15 cellular contexts compared by ENCODE assay signal in genomic region chr15:100722551-100723322, GRCh38.
DNase-seq lines count a peak whose midpoint lies in the region; ATAC-seq, FAIRE-seq and TF ChIP-seq lines count a peak whose summit lies in the region.
"Had no signal": no experiment of that assay in that cellular context is flagged by ENCODE, and none has a peak within 500 bp of the region (broad histone marks: within the 10 kb centered on the region; RNA-seq: fewer than 3 reads in every experiment).

No MANE protein-coding gene starts in this region.

- H4K20me1 ChIP-seq in HCT116 (ENCODE audit: insufficient read depth) = no peaks in the 10 kb centered on the region
- H4K20me1 ChIP-seq in astrocyte (ENCODE audit: insufficient read depth, low read length) = no peaks in the 10 kb centered on the region

- H3K4me3 Mint-ChIP-seq in astrocyte (ENCODE audit: unreplicated experiment) = no peak overlapping the region
- H3K4me3 Mint-ChIP-seq: activated B cell treated with CpG ODN at 0.5 μM for 24 hours had no signal

- ATAC-seq in HCT116 (no peak), thoracic aorta (ENCODE audit: insufficient number of reproducible peaks, low FRiP score, low read depth) (no peak), GM18870 (IDR thresholded peaks at IDR 0.05; ENCODE audit: unreplicated experiment) (no peak), GM21423 (IDR thresholded peaks at IDR 0.05; ENCODE audit: unreplicated experiment) (no peak)
- no peak for ATAC-seq in activated CD4-positive, CD25-positive, alpha-beta regulatory T cell treated with anti-CD3 and anti-CD28 coated beads, Interleukin-2, amount 50 U/mL, for 24 hours

- TSS peak; percentile 92 for BruUV-seq in HCT116 (replicated peaks; lab: Mats Ljungman, UMichigan)

- 91 to 93% methylated on average over 3 of the region's 3 CpGs for WGBS in mesodermal cell (ENCODE audit: insufficient coverage in 2 of 2), 2 experiments

- peaks cover 57% of the 10 kb centered on the region for H3K4me1 Mint-ChIP-seq in astrocyte (ENCODE audit: low read depth, unreplicated experiment)
- H3K4me1 Mint-ChIP-seq: activated B cell treated with CpG ODN at 0.5 μM for 24 hours had no signal

- intact Hi-C loops in HCT116 (cut with micrococcal nuclease) = loop anchor here (5.0 kb wide), 1 partner anchor 150 kb away; no protein-coding TSS in a partner anchor

- CTCF ChIA-PET in HCT116 (lab: Charles Lee) = interaction anchor here (1.8 kb wide), 1 partner anchor 150 kb away, joined by 8 read pairs; no protein-coding TSS in a partner anchor

- H3K79me2 ChIP-seq in HCT116 (ENCODE audit: insufficient read depth, low read length) = no peaks in the 10 kb centered on the region
- no peaks in the 10 kb centered on the region for H3K79me2 ChIP-seq in astrocyte (ENCODE audit: insufficient read depth, low read length)

- H3K36me3 ChIP-seq in HCT116 (ENCODE audit: control insufficient read depth in 1 of 2, insufficient read depth in 2 of 2, low read length in 2 of 2) (no peaks in the 10 kb centered on the region), astrocyte (ENCODE audit: insufficient read depth, low read length) (no peaks in the 10 kb centered on the region), mesodermal cell (ENCODE audit: control insufficient read depth, insufficient read depth, low read length) (no peaks in the 10 kb centered on the region), thoracic aorta (no peaks in the 10 kb centered on the region)

- H3K4me3 ChIP-seq in HCT116 (replicated peaks in 1 of 2; ENCODE audit: low read depth in 1 of 2, low read length in 2 of 2) = peak overlapping the region in 1 of 2 experiments; percentile 6; a peak in 1 of 4 replicates
- H3K4me3 ChIP-seq in astrocyte (ENCODE audit: insufficient read depth, low read depth, low read length) = no peak overlapping the region
- no peak overlapping the region for H3K4me3 ChIP-seq in mesodermal cell (ENCODE audit: extremely low read depth, insufficient read depth, low read length, poor library complexity, severe bottlenecking)
- no peak overlapping the region for H3K4me3 ChIP-seq in thoracic aorta
- H3K4me3 ChIP-seq: lung had no signal

- peak overlapping the region; percentile 92 for H3K27ac Mint-ChIP-seq in astrocyte (ENCODE audit: unreplicated experiment)
- H3K27ac Mint-ChIP-seq: activated B cell treated with CpG ODN at 0.5 μM for 24 hours had no signal

- TF ChIP-seq CTCF in HCT116 (IDR thresholded peaks at IDR 0.05 in 2 of 3, conservative IDR thresholded peaks at IDR 0.05 in 1 of 3; ENCODE audit: borderline replicate concordance in 1 of 3, insufficient read depth in 1 of 3, low read depth in 2 of 3, low read length in 2 of 3) = no peak
- TF ChIP-seq CTCF in astrocyte (IDR thresholded peaks at IDR 0.05; ENCODE audit: insufficient read depth, low read depth, low read length) = no peak
- no peak for TF ChIP-seq CTCF in thoracic aorta (IDR thresholded peaks at IDR 0.05)

- no peaks in the 10 kb centered on the region for H3K9me2 ChIP-seq in HCT116 (ENCODE audit: insufficient read depth)

- H3K4me2 ChIP-seq in HCT116 (ENCODE audit: low read length) (peak overlapping the region; percentile 65), astrocyte (ENCODE audit: low read length) (peak overlapping the region; percentile 78)

- H2AFZ ChIP-seq in HCT116 (ENCODE audit: low read depth, low read length, poor library complexity, severe bottlenecking) (no peak overlapping the region), astrocyte (ENCODE audit: low read depth, low read length) (no peak overlapping the region)

- H3K9me3 ChIP-seq in HCT116 (ENCODE audit: control insufficient read depth in 1 of 2, insufficient read depth in 1 of 2, low read depth in 1 of 2, low read length in 2 of 2) = no peaks in the 10 kb centered on the region
- H3K9me3 ChIP-seq in astrocyte (ENCODE audit: insufficient read depth, low read depth, low read length) = no peaks in the 10 kb centered on the region
- H3K9me3 ChIP-seq in mesodermal cell (ENCODE audit: control insufficient read depth, low read length) = no peaks in the 10 kb centered on the region
- H3K9me3 ChIP-seq in thoracic aorta = no peaks in the 10 kb centered on the region

- POLR2A ChIA-PET in HCT116 (lab: Charles Lee) = interaction anchor here (1.3 to 3.0 kb wide), 4 partner anchors 10 to 51 kb away, joined by 3 to 29 read pairs (median 4); no protein-coding TSS in a partner anchor

- H3K27me3 Mint-ChIP-seq in astrocyte (ENCODE audit: low read depth, unreplicated experiment) = no peaks in the 10 kb centered on the region

- H3K27ac ChIP-seq in HCT116 (ENCODE audit: low read depth, low read length) = peak overlapping the region; percentile 94
- peak overlapping the region; percentile 99 for H3K27ac ChIP-seq in astrocyte (ENCODE audit: low read depth, low read length)
- peak overlapping the region; percentile 94 for H3K27ac ChIP-seq in mesodermal cell (ENCODE audit: low read depth, low read length, severe bottlenecking)
- peak overlapping the region; percentile 16 to 77 for H3K27ac ChIP-seq in thoracic aorta

- H3K9me3 Mint-ChIP-seq in astrocyte (ENCODE audit: unreplicated experiment) = peaks cover 4% of the 10 kb centered on the region
- H3K9me3 Mint-ChIP-seq: activated B cell treated with CpG ODN at 0.5 μM for 24 hours had no signal

- H3K9ac ChIP-seq in HCT116 (ENCODE audit: low read length) (peak overlapping the region; percentile 67), astrocyte (ENCODE audit: low read length) (peak overlapping the region; percentile 80)

- H3K27me3 ChIP-seq in HCT116 (ENCODE audit: insufficient read depth, low read length) = no peaks in the 10 kb centered on the region
- H3K27me3 ChIP-seq in astrocyte (ENCODE audit: insufficient read depth, low read length) = no peaks in the 10 kb centered on the region
- H3K27me3 ChIP-seq in thoracic aorta (replicated peaks; ENCODE audit: insufficient read depth) = no peaks in the 10 kb centered on the region

- RAD21 ChIA-PET in HCT116 (lab: Charles Lee; ENCODE audit: low non-redundant PET in 1 of 2, low total read pairs in 2 of 2, uncharacterized antibody in 2 of 2, unreplicated experiment in 2 of 2) = interaction anchor here (1.2 to 1.7 kb wide), 2 partner anchors 10 to 11 kb away, joined by 4 to 5 read pairs; no protein-coding TSS in a partner anchor

- no peak for TF ChIP-seq RAD21 in HCT116 (IDR thresholded peaks at IDR 0.05; ENCODE audit: low read depth)

- no peak for FAIRE-seq in astrocyte (lab: Jason Lieb, UNC)

- no peaks in the 10 kb centered on the region for H3K36me3 Mint-ChIP-seq in astrocyte (ENCODE audit: low read depth, unreplicated experiment)

- DNase-seq in HCT116 (ENCODE audit: low read depth, low spot score) = no peak
- DNase-seq in astrocyte (ENCODE audit: low read depth) = no peak
- DNase-seq in thoracic aorta (ENCODE audit: low spot score) = no peak
- DNase-seq in cortex of kidney (lab: John Stamatoyannopoulos, UW) = no peak
- DNase-seq: activated B cell treated with CpG ODN at 0.5 μM for 24 hours; activated T-cell treated with anti-CD3 and anti-CD28 coated beads, Interleukin-2, amount 50 U/mL, for 1 hour; effector CD8-positive, alpha-beta T cell; KG1; NCI-H1694 treated with DMSO at 0.1 percent for 48 hours; stimulated activated CD4-positive, alpha-beta T cell treated with anti-CD3 and anti-CD28 coated beads, Interleukin-2, amount 100 ng/mL, for 24 hours had no signal

- TF ChIP-seq POLR2A in HCT116 (IDR thresholded peaks at IDR 0.05; ENCODE audit: borderline replicate concordance, extremely low read depth, insufficient read depth, insufficient read length) = no peak

- peaks cover 62 to 89% of the 10 kb centered on the region in 2 experiments for H3K4me1 ChIP-seq in HCT116 (ENCODE audit: control insufficient read depth in 1 of 2, insufficient read depth in 2 of 2, low read length in 2 of 2)
- peaks cover 55% of the 10 kb centered on the region for H3K4me1 ChIP-seq in astrocyte (ENCODE audit: insufficient read depth, low read length)
- H3K4me1 ChIP-seq in mesodermal cell (ENCODE audit: control insufficient read depth, insufficient read depth, low read length, poor library complexity, severe bottlenecking) = peaks cover 55% of the 10 kb centered on the region
- peaks cover 7 to 25% of the 10 kb centered on the region in 2 donors for H3K4me1 ChIP-seq in thoracic aorta (ENCODE audit: control insufficient read depth in 1 of 2, low read depth in 2 of 2)

TF ChIP-seq in HCT116, 20 proteins besides CTCF, POLR2A, EP300 and RAD21 (continues in another document):
- TF ChIP-seq ZFX (IDR thresholded peaks at IDR 0.05) (no peak), JUND (IDR thresholded peaks at IDR 0.05) (no peak), SP1 (IDR thresholded peaks at IDR 0.05; ENCODE audit: low read depth) (no peak), CEBPB (IDR thresholded peaks at IDR 0.05; ENCODE audit: low read depth) (no peak), TCF7L2 (IDR thresholded peaks at IDR 0.05; ENCODE audit: borderline replicate concordance, extremely low read depth, insufficient read depth, insufficient read length) (no peak), ELF1 (IDR thresholded peaks at IDR 0.05; ENCODE audit: borderline replicate concordance, low read depth) (no peak), POLR2AphosphoS5 (IDR thresholded peaks at IDR 0.05; ENCODE audit: low read depth, low read length) (no peak)
- TF ChIP-seq, protein P1, sequence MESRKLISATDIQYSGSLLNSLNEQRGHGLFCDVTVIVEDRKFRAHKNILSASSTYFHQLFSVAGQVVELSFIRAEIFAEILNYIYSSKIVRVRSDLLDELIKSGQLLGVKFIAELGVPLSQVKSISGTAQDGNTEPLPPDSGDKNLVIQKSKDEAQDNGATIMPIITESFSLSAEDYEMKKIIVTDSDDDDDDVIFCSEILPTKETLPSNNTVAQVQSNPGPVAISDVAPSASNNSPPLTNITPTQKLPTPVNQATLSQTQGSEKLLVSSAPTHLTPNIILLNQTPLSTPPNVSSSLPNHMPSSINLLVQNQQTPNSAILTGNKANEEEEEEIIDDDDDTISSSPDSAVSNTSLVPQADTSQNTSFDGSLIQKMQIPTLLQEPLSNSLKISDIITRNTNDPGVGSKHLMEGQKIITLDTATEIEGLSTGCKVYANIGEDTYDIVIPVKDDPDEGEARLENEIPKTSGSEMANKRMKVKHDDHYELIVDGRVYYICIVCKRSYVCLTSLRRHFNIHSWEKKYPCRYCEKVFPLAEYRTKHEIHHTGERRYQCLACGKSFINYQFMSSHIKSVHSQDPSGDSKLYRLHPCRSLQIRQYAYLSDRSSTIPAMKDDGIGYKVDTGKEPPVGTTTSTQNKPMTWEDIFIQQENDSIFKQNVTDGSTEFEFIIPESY (IDR thresholded peaks at IDR 0.05; ENCODE audit: extremely low read depth, insufficient replicate concordance, low read length) = no peak
- TF ChIP-seq, protein P2, sequence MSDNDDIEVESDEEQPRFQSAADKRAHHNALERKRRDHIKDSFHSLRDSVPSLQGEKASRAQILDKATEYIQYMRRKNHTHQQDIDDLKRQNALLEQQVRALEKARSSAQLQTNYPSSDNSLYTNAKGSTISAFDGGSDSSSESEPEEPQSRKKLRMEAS (IDR thresholded peaks at IDR 0.05) = no peak

Comparison
In these comparisons a context has a peak if more than half of its experiments do, and no peak if none do; other contexts are left out.
1. H3K27ac ChIP-seq: peak in every context shown above with its lines; median percentile 99 in astrocyte; 94 in HCT116; 94 in mesodermal cell; 46 in thoracic aorta.